Comparison of ENCODE assay signal across 24 cellular contexts in genomic region chr12:4111010-4111409, GRCh38.
"Had no signal": no experiment of that assay in that cellular context is flagged by ENCODE, and none has a peak within 500 bp of the region (broad histone marks: within the 10 kb centered on the region; RNA-seq: fewer than 3 reads in every experiment).

No MANE protein-coding gene starts in this region.

- H3K27ac Mint-ChIP-seq: mesothelial cell of epicardium had no signal

- FAIRE-seq: frontal cortex, islet of Langerhans, urothelium cell line had no signal

- H3K27ac ChIP-seq: dorsolateral prefrontal cortex, heart right ventricle, parathyroid adenoma, psoas muscle, skin epidermis, stomach had no signal

- H3K4me1 Mint-ChIP-seq: neural crest cell had no signal

- H3K9me3 Mint-ChIP-seq: mesothelial cell of epicardium, natural killer cell, neural crest cell had no signal

- H3K4me1 ChIP-seq: parathyroid adenoma, psoas muscle, stomach had no signal

- H3K36me3 Mint-ChIP-seq: mesothelial cell of epicardium, natural killer cell had no signal

- ATAC-seq: heart right ventricle, left lobe of liver, natural killer cell, psoas muscle, sciatic nerve had no signal

- DNase-seq: cortex of kidney; dorsolateral prefrontal cortex; effector CD8-positive, alpha-beta T cell; heart right ventricle; hypothalamus; natural killer cell; nucleus accumbens; psoas muscle; retina; stimulated activated CD4-positive, alpha-beta T cell treated with anti-CD3 and anti-CD28 coated beads, Interleukin-2, amount 100 ng/mL, for 24 hours; stimulated activated CD4-positive, alpha-beta T cell treated with anti-CD3 and anti-CD28 coated beads, Interleukin-4, amount 100 ng/mL, for 4 hours; stimulated activated naive CD4-positive, alpha-beta T cell; stomach; substantia nigra; trophoblast cell had no signal

- H3K4me3 Mint-ChIP-seq: mesothelial cell of epicardium, natural killer cell, neural crest cell had no signal

- H3K36me3 ChIP-seq: heart right ventricle, stomach had no signal

- H3K9me3 ChIP-seq: heart right ventricle, psoas muscle, stomach had no signal

- H2AFZ ChIP-seq: parathyroid adenoma had no signal

- H3K9ac ChIP-seq: parathyroid adenoma had no signal

- H3K4me3 ChIP-seq: dorsolateral prefrontal cortex, heart right ventricle, psoas muscle, skin epidermis, stomach had no signal
